In the genomic region with DNA sequence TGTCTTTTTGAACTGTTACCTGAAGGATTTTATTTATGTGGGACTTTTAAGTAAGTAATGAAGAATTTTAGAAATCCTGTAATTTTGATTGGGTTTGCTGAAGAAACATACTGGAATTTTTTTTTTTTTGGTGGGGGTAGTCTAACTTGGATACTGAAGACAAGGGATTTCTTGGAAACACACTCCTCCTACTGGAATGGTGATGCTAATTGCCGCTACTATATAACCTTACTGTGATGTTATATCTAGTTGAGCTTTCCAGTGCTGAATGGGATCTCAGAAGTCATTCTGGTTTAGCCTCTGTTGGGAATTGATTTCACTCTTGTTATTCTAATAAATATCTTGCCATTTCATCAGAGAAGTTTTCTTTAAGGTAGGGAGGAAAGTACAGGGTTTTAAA, we compare ENCODE assay signal across 11 cellular contexts. TPM values are rescaled to one million over a fixed set of nuclear protein-coding genes. Genes with fewer than 3 reads are reported as not detected.
DNase-seq lines count a peak whose midpoint lies in the region; ATAC-seq, FAIRE-seq and TF ChIP-seq lines count a peak whose summit lies in the region.
"Had no signal": no experiment of that assay in that cellular context is flagged by ENCODE, and none has a peak within 500 bp of the region (broad histone marks: within the 10 kb centered on the region; RNA-seq: fewer than 3 reads in every experiment).

No MANE protein-coding gene starts in this region.

- RAD21 ChIA-PET in HCT116 (lab: Charles Lee; ENCODE audit: low non-redundant PET in 1 of 2, low total read pairs in 2 of 2, uncharacterized antibody in 2 of 2, unreplicated experiment in 2 of 2): no interaction called here

- H3K4me3 ChIP-seq in AG04450 (ENCODE audit: low read depth, low read length) (no peak overlapping the region), HCT116 (replicated peaks in 1 of 2; ENCODE audit: low read depth in 1 of 2, low read length in 2 of 2) (no peak overlapping the region), K562 (no peak overlapping the region), kidney (ENCODE audit: low read length in 2 of 2) (no peak overlapping the region), transverse colon (no peak overlapping the region)
- H3K4me3 ChIP-seq: HAP-1 had no signal

- H3K36me3 ChIP-seq in HCT116 (ENCODE audit: control insufficient read depth in 1 of 2, insufficient read depth in 2 of 2, low read length in 2 of 2) (no peaks in the 10 kb centered on the region), K562 (ENCODE audit: control insufficient read depth, insufficient read depth, low read length) (peaks cover 15% of the 10 kb centered on the region; the same call in 2 of the 3 replicates), kidney (ENCODE audit: control insufficient read depth in 1 of 2, insufficient read depth in 2 of 2, low read length in 2 of 2) (no peaks in the 10 kb centered on the region), transverse colon (no peaks in the 10 kb centered on the region)
- H3K36me3 ChIP-seq: esophagus squamous epithelium, HAP-1 had no signal

- no TSS peak for BruUV-seq in HCT116 (replicated peaks; lab: Mats Ljungman, UMichigan)
- BruUV-seq in K562 (replicated peaks; lab: Mats Ljungman, UMichigan): no TSS peak

- no peak overlapping the region for H3K4me2 ChIP-seq in HCT116 (ENCODE audit: low read length)
- H3K4me2 ChIP-seq in K562 (ENCODE audit: insufficient read depth, low read length): no peak overlapping the region

- H3K27ac ChIP-seq in AG04450 (ENCODE audit: low read depth, low read length) (no peak overlapping the region), HCT116 (ENCODE audit: low read depth, low read length) (no peak overlapping the region), K562 (ENCODE audit: extremely low read depth, low read depth, low read length) (no peak overlapping the region), kidney (ENCODE audit: low read depth in 2 of 2, low read length in 2 of 2) (no peak overlapping the region), transverse colon (no peak overlapping the region)

- 17% methylated on average over 1 of the region's 1 CpG for WGBS in K562 (ENCODE audit: insufficient coverage, low coverage, missing lambda C conversion rate)
- WGBS in transverse colon (ENCODE audit: low coverage in 1 of 2), 2 donors: 57 to 63% methylated on average over 1 of the region's 1 CpG

- POLR2A ChIA-PET in AG04450 (lab: Yijun Ruan, JAX): no interaction called here
- POLR2A ChIA-PET in HCT116 (lab: Charles Lee): interaction anchor here (0.9 kb wide), 1 partner anchor 226 kb away, joined by 3 read pairs; no protein-coding TSS in a partner anchor
- POLR2A ChIA-PET in K562 (lab: Yijun Ruan, JAX): interaction anchor here (0.9 to 1.1 kb wide), 2 partner anchors 47 to 142 kb away, joined by 3 to 4 read pairs; no protein-coding TSS in a partner anchor

- no peak for ATAC-seq in HCT116
- peak; percentile 48 for ATAC-seq in K562

- H2AFZ ChIP-seq in HCT116 (ENCODE audit: low read depth, low read length, poor library complexity, severe bottlenecking) (no peak overlapping the region), K562 (ENCODE audit: low read depth, low read length) (no peak overlapping the region)

- in situ Hi-C loops in K562 (cut with MboI): no loop called here
- in situ Hi-C loops in transverse colon (cut with MboI; ENCODE audit: low pct_ligation_motif_present in 1 of 4, low pct_unique_long_range_greater_than_20kb in 1 of 4, low sequenced_read_pairs in 3 of 4): loop anchor here in 1 of 4 donors (10.0 kb wide), 2 partner anchors 161 to 219 kb away; no protein-coding TSS in a partner anchor

- peak; percentile 51 for TF ChIP-seq CTCF in AG04450 (IDR thresholded peaks at IDR 0.05; ENCODE audit: low read depth, low read length)
- TF ChIP-seq CTCF in HCT116 (IDR thresholded peaks at IDR 0.05 in 2 of 3, conservative IDR thresholded peaks at IDR 0.05 in 1 of 3; ENCODE audit: borderline replicate concordance in 1 of 3, insufficient read depth in 1 of 3, low read depth in 2 of 3, low read length in 2 of 3): 0 out of 6 replicates have a peak, but pooled peaks of 1 of the 3 experiments have one; percentile 18
- peak in 2 of 3 experiments; percentile 35 to 60; a peak in 4 of 6 replicates for TF ChIP-seq CTCF in K562 (IDR thresholded peaks at IDR 0.05 in 2 of 3, conservative IDR thresholded peaks at IDR 0.05 in 1 of 3; ENCODE audit: insufficient read depth in 2 of 3, low read depth in 1 of 3, low read length in 3 of 3)
- peak; percentile 26 for TF ChIP-seq CTCF in kidney (IDR thresholded peaks at IDR 0.05; ENCODE audit: borderline replicate concordance, extremely low read depth, insufficient read depth)
- peak in 1 of 5 experiments; percentile 21 for TF ChIP-seq CTCF in transverse colon (IDR thresholded peaks at IDR 0.05)

- H3K27me3 ChIP-seq in AG04450 (ENCODE audit: control insufficient read depth, insufficient read depth, low read length) (no peaks in the 10 kb centered on the region), HCT116 (ENCODE audit: insufficient read depth, low read length) (no peaks in the 10 kb centered on the region), K562 (ENCODE audit: control insufficient read depth in 2 of 2, insufficient read depth in 2 of 2, low read length in 2 of 2) (no peaks in the 10 kb centered on the region), transverse colon (no peaks in the 10 kb centered on the region)
- H3K27me3 ChIP-seq: esophagus squamous epithelium had no signal

- H3K4me1 ChIP-seq in HCT116 (ENCODE audit: control insufficient read depth in 1 of 2, insufficient read depth in 2 of 2, low read length in 2 of 2) (peaks cover 22 to 33% of the 10 kb centered on the region in 2 experiments), K562 (replicated peaks in 1 of 2; ENCODE audit: control insufficient read depth in 2 of 2, insufficient read depth in 2 of 2, low read length in 2 of 2) (peaks cover 6 to 43% of the 10 kb centered on the region in 2 experiments; a peak in 4 of 5 replicates), kidney (ENCODE audit: control insufficient read depth in 1 of 2, insufficient read depth in 1 of 2, low read depth in 1 of 2, low read length in 2 of 2) (peaks cover 2 to 16% of the 10 kb centered on the region in 2 donors), transverse colon (peaks cover 26 to 64% (median 45%) of the 10 kb centered on the region in 4 donors)

- DNase-seq in AG04450 (ENCODE audit: low read depth, low spot score): no peak
- DNase-seq in HCT116 (ENCODE audit: low read depth, low spot score): no peak
- peak in 2 of 4 experiments; percentile 38 to 53 for DNase-seq in K562 (ENCODE audit: extremely low read depth in 1 of 4, low spot score in 3 of 4)
- no peak for DNase-seq in kidney
- no peak for DNase-seq in NCI-H146 (lab: John Stamatoyannopoulos, UW)
- no peak for DNase-seq in activated CD4-positive, alpha-beta T cell treated with anti-CD3 and anti-CD28 coated beads for 1 hour
- no peak for DNase-seq in transverse colon
- no peak for DNase-seq in NCI-H146 treated with DMSO at 0.1 percent for 48 hours (lab: John Stamatoyannopoulos, UW; ENCODE audit: unreplicated experiment)
- DNase-seq: esophagus squamous epithelium; stimulated activated CD4-positive, alpha-beta T cell treated with anti-CD3 and anti-CD28 coated beads, Interleukin-4, amount 100 ng/mL, for 1 hour had no signal

- intact Hi-C loops in HCT116 (cut with micrococcal nuclease) (no loop called here), K562 (cut with micrococcal nuclease) (loop anchor here (5.0 kb wide), 1 partner anchor 616 kb away; a partner anchor contains a TSS), kidney (cut with DNase I) (no loop called here), transverse colon (cut with DNase I; ENCODE audit: low total_unique reads) (no loop called here)

- H3K9ac ChIP-seq in HCT116 (ENCODE audit: low read length) (no peak overlapping the region), K562 (ENCODE audit: insufficient read depth in 1 of 2, low read depth in 2 of 2, low read length in 2 of 2) (no peak overlapping the region), kidney (ENCODE audit: low read length in 2 of 2) (no peak overlapping the region)

- H3K9me2 ChIP-seq in HCT116 (ENCODE audit: insufficient read depth): no peaks in the 10 kb centered on the region

- H3K79me2 ChIP-seq in HCT116 (ENCODE audit: insufficient read depth, low read length) (peaks cover 90% of the 10 kb centered on the region), K562 (ENCODE audit: control insufficient read depth, insufficient read depth, low read length) (peaks cover 89% of the 10 kb centered on the region)

- TF ChIP-seq POLR2A in HCT116 (IDR thresholded peaks at IDR 0.05; ENCODE audit: borderline replicate concordance, extremely low read depth, insufficient read depth, insufficient read length) (no peak), K562 (conservative IDR thresholded peaks at IDR 0.05) (no peak), transverse colon (IDR thresholded peaks at IDR 0.05) (no peak)

- CTCF ChIA-PET in AG04450 (lab: Charles Lee) (interaction anchor here (0.8 to 5.5 kb wide), 9 partner anchors 18 to 612 kb away, joined by 3 to 133 read pairs (median 4); a partner anchor contains a TSS), HCT116 (lab: Charles Lee) (interaction anchor here (2.0 kb wide), 1 partner anchor 223 kb away, joined by 10 read pairs; no protein-coding TSS in a partner anchor), K562 (lab: Yijun Ruan, JAX; ENCODE audit: low intra/inter-chr PET ratio) (interaction anchor here (0.6 to 4.2 kb wide), 5 partner anchors 163 to 1080 kb away, joined by 3 to 47 read pairs (median 7); no protein-coding TSS in a partner anchor)

- H3K9me3 ChIP-seq in AG04450 (ENCODE audit: control insufficient read depth, insufficient read depth, low read length) (no peaks in the 10 kb centered on the region), HCT116 (ENCODE audit: control insufficient read depth in 1 of 2, insufficient read depth in 1 of 2, low read depth in 1 of 2, low read length in 2 of 2) (no peaks in the 10 kb centered on the region), K562 (replicated peaks; ENCODE audit: control insufficient read depth, insufficient read depth, low read depth, low read length) (no peaks in the 10 kb centered on the region), kidney (ENCODE audit: control insufficient read depth in 1 of 2, low read length in 2 of 2) (no peaks in the 10 kb centered on the region), transverse colon (no peaks in the 10 kb centered on the region)
- H3K9me3 ChIP-seq: esophagus squamous epithelium, HAP-1 had no signal

- peaks cover 3% of the 10 kb centered on the region for H3K9me1 ChIP-seq in K562 (ENCODE audit: control insufficient read depth, insufficient read depth, low read length)

- TF ChIP-seq RAD21 in HCT116 (IDR thresholded peaks at IDR 0.05; ENCODE audit: low read depth) (peak; percentile 16; the same call in 1 of the 2 replicates), K562 (CRISPR knock-in tag; conservative IDR thresholded peaks at IDR 0.05 in 1 of 2, IDR thresholded peaks at IDR 0.05 in 1 of 2) (peak; percentile 62 to 70)

- H4K20me1 ChIP-seq in HCT116 (ENCODE audit: insufficient read depth) (0 out of 2 replicates have a peak, but pooled peaks cover 3% of the 10 kb centered on the region), K562 (replicated peaks; ENCODE audit: control insufficient read depth, insufficient read depth, low read length) (peaks cover 8% of the 10 kb centered on the region)

- FAIRE-seq in K562 (lab: Jason Lieb, UNC) (peak; percentile 19), kidney (lab: Jason Lieb, UNC) (peak; percentile 66)

- TF ChIP-seq EP300 in K562 (IDR thresholded peaks at IDR 0.05; ENCODE audit: low read length) (no peak), transverse colon (IDR thresholded peaks at IDR 0.05; ENCODE audit: low read depth) (no peak)

RNA-seq across cellular contexts. Expression of a gene that starts 8.4 kb away (rescaled TPM):
- polyA plus RNA-seq in AG04450 (2011; rRNA removed): 23.0 and 31.5 TPM in 2 replicates
- polyA minus RNA-seq in AG04450 (2011; rRNA and poly(A)+ RNA removed): 5.3 and 9.6 TPM in 2 replicates
- total RNA-seq in HCT116 (2021; ENCODE audit: unreplicated experiment): 33.1 TPM
- 12.9 and 15.0 TPM in 2 replicates for polyA plus RNA-seq in HCT116 (2012)
- 22.5 and 38.1 TPM in 2 replicates for total RNA-seq in K562 (2011; cell fraction: chromatin; rRNA removed; ENCODE audit: low replicate concordance)
- 17.6 and 18.8 TPM in 2 replicates for total RNA-seq in K562 (2011; cell fraction: nucleolus; rRNA removed)
- total RNA-seq in K562 (2011; cell fraction: nucleoplasm; rRNA removed): 24.0 and 38.3 TPM in 2 replicates
- total RNA-seq in K562 (2014; rRNA removed): 57.2 and 59.8 TPM in 2 replicates
- total RNA-seq in K562 (2014; rRNA removed; fragmentation: Illumina TruSeq; extraction: Trizol): 64.3 and 73.5 TPM in 2 replicates
- total RNA-seq in K562 (2015; rRNA removed; fragmentation: Illumina TruSeq; extraction: Trizol): 66.1 and 69.6 TPM in 2 replicates
- 70.9 and 71.1 TPM in 2 replicates for total RNA-seq in K562 (2021)
- 79.3 and 106 TPM in 2 replicates for polyA plus RNA-seq in K562 (2011; rRNA removed)
- polyA plus RNA-seq in K562 (2011; cell fraction: cytosol; rRNA removed): 37.4 and 45.8 TPM in 2 replicates
- polyA plus RNA-seq in K562 (2011; cell fraction: nucleus; rRNA removed): 26.6 and 37.4 TPM in 2 replicates
- polyA plus RNA-seq in K562 (2012): 45.3 and 51.5 TPM in 2 replicates
- polyA plus RNA-seq in K562 (2014; fragmentation: Illumina TruSeq; extraction: Trizol): 62.9 and 71.3 TPM in 2 replicates
- 10 to 100 TPM; 26.9 to 31.2 TPM for polyA plus RNA-seq in K562 (2014; fragmentation: Nextera tagmentation; extraction: Ambion mirVana)
- polyA plus RNA-seq in K562 (2014; rRNA removed): 53.8 and 62.2 TPM in 2 replicates
- polyA minus RNA-seq in K562 (2011; rRNA and poly(A)+ RNA removed): 59.4 and 61.4 TPM in 2 replicates
- 33.0 and 37.2 TPM in 2 replicates for polyA minus RNA-seq in K562 (2011; cell fraction: cytosol; rRNA and poly(A)+ RNA removed)
- 25.4 and 30.1 TPM in 2 replicates for polyA minus RNA-seq in K562 (2011; cell fraction: nucleus; rRNA and poly(A)+ RNA removed)
- 67.3 TPM for total RNA-seq in kidney
- polyA plus RNA-seq in kidney (ENCODE audit: insufficient read depth, low read depth, low replicate concordance): 36.6 TPM
- total RNA-seq in transverse colon: 10 to 100 TPM; 32.2 to 68.3 (median 51.8) TPM
